In the genomic region with DNA sequence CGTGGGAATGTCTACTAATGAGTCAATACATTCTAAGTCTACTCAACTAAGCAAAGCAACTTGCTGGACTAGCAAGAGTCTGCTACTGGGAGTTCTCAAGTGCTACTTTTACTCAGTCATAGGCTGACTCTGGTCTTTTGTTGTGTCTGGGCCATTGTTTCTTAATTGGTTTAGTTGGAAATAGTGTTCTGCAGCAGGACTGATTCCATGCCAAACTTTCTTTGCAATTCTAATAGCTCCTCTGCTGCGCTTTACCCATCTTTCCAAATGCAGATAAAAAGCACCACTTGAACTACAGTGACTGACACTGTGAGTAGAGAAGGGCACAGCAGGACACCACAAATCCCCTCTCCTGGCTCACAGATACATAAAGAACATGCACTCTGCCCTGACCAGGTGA, we compare ENCODE assay signal across 2 cellular contexts.
TF ChIP-seq lines count a peak whose summit lies in the region.

No MANE protein-coding gene starts in this region.

TF ChIP-seq in GM23338, 12 proteins besides CTCF, POLR2A, EP300 and RAD21 (continued from another document):
- TF ChIP-seq, protein P1, sequence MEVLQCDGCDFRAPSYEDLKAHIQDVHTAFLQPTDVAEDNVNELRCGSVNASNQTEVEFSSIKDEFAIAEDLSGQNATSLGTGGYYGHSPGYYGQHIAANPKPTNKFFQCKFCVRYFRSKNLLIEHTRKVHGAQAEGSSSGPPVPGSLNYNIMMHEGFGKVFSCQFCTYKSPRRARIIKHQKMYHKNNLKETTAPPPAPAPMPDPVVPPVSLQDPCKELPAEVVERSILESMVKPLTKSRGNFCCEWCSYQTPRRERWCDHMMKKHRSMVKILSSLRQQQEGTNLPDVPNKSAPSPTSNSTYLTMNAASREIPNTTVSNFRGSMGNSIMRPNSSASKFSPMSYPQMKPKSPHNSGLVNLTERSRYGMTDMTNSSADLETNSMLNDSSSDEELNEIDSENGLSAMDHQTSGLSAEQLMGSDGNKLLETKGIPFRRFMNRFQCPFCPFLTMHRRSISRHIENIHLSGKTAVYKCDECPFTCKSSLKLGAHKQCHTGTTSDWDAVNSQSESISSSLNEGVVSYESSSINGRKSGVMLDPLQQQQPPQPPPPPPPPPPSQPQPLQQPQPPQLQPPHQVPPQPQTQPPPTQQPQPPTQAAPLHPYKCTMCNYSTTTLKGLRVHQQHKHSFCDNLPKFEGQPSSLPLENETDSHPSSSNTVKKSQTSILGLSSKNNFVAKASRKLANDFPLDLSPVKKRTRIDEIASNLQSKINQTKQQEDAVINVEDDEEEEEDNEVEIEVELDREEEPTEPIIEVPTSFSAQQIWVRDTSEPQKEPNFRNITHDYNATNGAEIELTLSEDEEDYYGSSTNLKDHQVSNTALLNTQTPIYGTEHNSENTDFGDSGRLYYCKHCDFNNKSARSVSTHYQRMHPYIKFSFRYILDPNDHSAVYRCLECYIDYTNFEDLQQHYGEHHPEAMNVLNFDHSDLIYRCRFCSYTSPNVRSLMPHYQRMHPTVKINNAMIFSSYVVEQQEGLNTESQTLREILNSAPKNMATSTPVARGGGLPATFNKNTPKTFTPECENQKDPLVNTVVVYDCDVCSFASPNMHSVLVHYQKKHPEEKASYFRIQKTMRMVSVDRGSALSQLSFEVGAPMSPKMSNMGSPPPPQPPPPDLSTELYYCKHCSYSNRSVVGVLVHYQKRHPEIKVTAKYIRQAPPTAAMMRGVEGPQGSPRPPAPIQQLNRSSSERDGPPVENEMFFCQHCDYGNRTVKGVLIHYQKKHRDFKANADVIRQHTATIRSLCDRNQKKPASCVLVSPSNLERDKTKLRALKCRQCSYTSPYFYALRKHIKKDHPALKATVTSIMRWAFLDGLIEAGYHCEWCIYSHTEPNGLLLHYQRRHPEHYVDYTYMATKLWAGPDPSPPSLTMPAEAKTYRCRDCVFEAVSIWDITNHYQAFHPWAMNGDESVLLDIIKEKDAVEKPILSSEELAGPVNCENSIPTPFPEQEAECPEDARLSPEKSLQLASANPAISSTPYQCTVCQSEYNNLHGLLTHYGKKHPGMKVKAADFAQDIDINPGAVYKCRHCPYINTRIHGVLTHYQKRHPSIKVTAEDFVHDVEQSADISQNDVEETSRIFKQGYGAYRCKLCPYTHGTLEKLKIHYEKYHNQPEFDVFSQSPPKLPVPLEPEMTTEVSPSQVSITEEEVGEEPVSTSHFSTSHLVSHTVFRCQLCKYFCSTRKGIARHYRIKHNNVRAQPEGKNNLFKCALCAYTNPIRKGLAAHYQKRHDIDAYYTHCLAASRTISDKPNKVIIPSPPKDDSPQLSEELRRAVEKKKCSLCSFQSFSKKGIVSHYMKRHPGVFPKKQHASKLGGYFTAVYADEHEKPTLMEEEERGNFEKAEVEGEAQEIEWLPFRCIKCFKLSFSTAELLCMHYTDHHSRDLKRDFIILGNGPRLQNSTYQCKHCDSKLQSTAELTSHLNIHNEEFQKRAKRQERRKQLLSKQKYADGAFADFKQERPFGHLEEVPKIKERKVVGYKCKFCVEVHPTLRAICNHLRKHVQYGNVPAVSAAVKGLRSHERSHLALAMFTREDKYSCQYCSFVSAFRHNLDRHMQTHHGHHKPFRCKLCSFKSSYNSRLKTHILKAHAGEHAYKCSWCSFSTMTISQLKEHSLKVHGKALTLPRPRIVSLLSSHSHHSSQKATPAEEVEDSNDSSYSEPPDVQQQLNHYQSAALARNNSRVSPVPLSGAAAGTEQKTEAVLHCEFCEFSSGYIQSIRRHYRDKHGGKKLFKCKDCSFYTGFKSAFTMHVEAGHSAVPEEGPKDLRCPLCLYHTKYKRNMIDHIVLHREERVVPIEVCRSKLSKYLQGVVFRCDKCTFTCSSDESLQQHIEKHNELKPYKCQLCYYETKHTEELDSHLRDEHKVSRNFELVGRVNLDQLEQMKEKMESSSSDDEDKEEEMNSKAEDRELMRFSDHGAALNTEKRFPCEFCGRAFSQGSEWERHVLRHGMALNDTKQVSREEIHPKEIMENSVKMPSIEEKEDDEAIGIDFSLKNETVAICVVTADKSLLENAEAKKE (CRISPR knock-in tag; IDR thresholded peaks at IDR 0.05) = peak; percentile 82
- no peak for TF ChIP-seq STAT1 (IDR thresholded peaks at IDR 0.05; ENCODE audit: unreplicated experiment)
- TF ChIP-seq, protein P2, sequence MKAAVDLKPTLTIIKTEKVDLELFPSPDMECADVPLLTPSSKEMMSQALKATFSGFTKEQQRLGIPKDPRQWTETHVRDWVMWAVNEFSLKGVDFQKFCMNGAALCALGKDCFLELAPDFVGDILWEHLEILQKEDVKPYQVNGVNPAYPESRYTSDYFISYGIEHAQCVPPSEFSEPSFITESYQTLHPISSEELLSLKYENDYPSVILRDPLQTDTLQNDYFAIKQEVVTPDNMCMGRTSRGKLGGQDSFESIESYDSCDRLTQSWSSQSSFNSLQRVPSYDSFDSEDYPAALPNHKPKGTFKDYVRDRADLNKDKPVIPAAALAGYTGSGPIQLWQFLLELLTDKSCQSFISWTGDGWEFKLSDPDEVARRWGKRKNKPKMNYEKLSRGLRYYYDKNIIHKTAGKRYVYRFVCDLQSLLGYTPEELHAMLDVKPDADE (IDR thresholded peaks at IDR 0.05) = no peak

TF ChIP-seq in WTC11, 78 proteins besides CTCF, POLR2A, EP300 and RAD21 (continued from another document and continues in another):
- TF ChIP-seq, protein P3, sequence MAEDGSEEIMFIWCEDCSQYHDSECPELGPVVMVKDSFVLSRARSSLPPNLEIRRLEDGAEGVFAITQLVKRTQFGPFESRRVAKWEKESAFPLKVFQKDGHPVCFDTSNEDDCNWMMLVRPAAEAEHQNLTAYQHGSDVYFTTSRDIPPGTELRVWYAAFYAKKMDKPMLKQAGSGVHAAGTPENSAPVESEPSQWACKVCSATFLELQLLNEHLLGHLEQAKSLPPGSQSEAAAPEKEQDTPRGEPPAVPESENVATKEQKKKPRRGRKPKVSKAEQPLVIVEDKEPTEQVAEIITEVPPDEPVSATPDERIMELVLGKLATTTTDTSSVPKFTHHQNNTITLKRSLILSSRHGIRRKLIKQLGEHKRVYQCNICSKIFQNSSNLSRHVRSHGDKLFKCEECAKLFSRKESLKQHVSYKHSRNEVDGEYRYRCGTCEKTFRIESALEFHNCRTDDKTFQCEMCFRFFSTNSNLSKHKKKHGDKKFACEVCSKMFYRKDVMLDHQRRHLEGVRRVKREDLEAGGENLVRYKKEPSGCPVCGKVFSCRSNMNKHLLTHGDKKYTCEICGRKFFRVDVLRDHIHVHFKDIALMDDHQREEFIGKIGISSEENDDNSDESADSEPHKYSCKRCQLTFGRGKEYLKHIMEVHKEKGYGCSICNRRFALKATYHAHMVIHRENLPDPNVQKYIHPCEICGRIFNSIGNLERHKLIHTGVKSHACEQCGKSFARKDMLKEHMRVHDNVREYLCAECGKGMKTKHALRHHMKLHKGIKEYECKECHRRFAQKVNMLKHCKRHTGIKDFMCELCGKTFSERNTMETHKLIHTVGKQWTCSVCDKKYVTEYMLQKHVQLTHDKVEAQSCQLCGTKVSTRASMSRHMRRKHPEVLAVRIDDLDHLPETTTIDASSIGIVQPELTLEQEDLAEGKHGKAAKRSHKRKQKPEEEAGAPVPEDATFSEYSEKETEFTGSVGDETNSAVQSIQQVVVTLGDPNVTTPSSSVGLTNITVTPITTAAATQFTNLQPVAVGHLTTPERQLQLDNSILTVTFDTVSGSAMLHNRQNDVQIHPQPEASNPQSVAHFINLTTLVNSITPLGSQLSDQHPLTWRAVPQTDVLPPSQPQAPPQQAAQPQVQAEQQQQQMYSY (CRISPR knock-in tag; IDR thresholded peaks at IDR 0.05) = no peak
- TF ChIP-seq, protein P4, sequence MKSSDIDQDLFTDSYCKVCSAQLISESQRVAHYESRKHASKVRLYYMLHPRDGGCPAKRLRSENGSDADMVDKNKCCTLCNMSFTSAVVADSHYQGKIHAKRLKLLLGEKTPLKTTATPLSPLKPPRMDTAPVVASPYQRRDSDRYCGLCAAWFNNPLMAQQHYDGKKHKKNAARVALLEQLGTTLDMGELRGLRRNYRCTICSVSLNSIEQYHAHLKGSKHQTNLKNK (CRISPR knock-in tag; IDR thresholded peaks at IDR 0.05) = no peak
- TF ChIP-seq, protein P5, sequence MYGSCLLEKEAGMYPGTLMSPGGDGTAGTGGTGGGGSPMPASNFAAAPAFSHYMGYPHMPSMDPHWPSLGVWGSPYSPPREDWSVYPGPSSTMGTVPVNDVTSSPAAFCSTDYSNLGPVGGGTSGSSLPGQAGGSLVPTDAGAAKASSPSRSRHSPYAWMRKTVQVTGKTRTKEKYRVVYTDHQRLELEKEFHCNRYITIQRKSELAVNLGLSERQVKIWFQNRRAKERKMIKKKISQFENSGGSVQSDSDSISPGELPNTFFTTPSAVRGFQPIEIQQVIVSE (CRISPR knock-in tag; IDR thresholded peaks at IDR 0.05; ENCODE audit: borderline replicate concordance) = no peak
- no peak for TF ChIP-seq RORB (CRISPR knock-in tag; IDR thresholded peaks at IDR 0.05)
- TF ChIP-seq SP1 (CRISPR knock-in tag; conservative IDR thresholded peaks at IDR 0.05) = peak; percentile 56; the same call in 1 of the 2 replicates
- TF ChIP-seq SMAD4 (CRISPR knock-in tag; IDR thresholded peaks at IDR 0.05) = no peak
- TF ChIP-seq TEAD4 (CRISPR knock-in tag; IDR thresholded peaks at IDR 0.05) = no peak
- no peak for TF ChIP-seq IRF2 (CRISPR knock-in tag; IDR thresholded peaks at IDR 0.05; ENCODE audit: borderline replicate concordance, low read depth)
- TF ChIP-seq ESRRA (CRISPR knock-in tag; IDR thresholded peaks at IDR 0.05; ENCODE audit: borderline replicate concordance) = no peak
- TF ChIP-seq ZNF671 (CRISPR knock-in tag; IDR thresholded peaks at IDR 0.05) = no peak
- TF ChIP-seq, protein P6, sequence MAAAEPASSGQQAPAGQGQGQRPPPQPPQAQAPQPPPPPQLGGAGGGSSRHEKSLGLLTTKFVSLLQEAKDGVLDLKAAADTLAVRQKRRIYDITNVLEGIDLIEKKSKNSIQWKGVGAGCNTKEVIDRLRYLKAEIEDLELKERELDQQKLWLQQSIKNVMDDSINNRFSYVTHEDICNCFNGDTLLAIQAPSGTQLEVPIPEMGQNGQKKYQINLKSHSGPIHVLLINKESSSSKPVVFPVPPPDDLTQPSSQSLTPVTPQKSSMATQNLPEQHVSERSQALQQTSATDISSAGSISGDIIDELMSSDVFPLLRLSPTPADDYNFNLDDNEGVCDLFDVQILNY (CRISPR knock-in tag; IDR thresholded peaks at IDR 0.05) = no peak
- TF ChIP-seq, protein P7, sequence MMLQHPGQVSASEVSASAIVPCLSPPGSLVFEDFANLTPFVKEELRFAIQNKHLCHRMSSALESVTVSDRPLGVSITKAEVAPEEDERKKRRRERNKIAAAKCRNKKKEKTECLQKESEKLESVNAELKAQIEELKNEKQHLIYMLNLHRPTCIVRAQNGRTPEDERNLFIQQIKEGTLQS (CRISPR knock-in tag; conservative IDR thresholded peaks at IDR 0.05) = no peak
- TF ChIP-seq, protein P8, sequence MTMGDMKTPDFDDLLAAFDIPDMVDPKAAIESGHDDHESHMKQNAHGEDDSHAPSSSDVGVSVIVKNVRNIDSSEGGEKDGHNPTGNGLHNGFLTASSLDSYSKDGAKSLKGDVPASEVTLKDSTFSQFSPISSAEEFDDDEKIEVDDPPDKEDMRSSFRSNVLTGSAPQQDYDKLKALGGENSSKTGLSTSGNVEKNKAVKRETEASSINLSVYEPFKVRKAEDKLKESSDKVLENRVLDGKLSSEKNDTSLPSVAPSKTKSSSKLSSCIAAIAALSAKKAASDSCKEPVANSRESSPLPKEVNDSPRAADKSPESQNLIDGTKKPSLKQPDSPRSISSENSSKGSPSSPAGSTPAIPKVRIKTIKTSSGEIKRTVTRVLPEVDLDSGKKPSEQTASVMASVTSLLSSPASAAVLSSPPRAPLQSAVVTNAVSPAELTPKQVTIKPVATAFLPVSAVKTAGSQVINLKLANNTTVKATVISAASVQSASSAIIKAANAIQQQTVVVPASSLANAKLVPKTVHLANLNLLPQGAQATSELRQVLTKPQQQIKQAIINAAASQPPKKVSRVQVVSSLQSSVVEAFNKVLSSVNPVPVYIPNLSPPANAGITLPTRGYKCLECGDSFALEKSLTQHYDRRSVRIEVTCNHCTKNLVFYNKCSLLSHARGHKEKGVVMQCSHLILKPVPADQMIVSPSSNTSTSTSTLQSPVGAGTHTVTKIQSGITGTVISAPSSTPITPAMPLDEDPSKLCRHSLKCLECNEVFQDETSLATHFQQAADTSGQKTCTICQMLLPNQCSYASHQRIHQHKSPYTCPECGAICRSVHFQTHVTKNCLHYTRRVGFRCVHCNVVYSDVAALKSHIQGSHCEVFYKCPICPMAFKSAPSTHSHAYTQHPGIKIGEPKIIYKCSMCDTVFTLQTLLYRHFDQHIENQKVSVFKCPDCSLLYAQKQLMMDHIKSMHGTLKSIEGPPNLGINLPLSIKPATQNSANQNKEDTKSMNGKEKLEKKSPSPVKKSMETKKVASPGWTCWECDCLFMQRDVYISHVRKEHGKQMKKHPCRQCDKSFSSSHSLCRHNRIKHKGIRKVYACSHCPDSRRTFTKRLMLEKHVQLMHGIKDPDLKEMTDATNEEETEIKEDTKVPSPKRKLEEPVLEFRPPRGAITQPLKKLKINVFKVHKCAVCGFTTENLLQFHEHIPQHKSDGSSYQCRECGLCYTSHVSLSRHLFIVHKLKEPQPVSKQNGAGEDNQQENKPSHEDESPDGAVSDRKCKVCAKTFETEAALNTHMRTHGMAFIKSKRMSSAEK (CRISPR knock-in tag; IDR thresholded peaks at IDR 0.05; ENCODE audit: borderline replicate concordance) = no peak
- no peak for TF ChIP-seq TP53 (CRISPR knock-in tag; IDR thresholded peaks at IDR 0.05)
- no peak for TF ChIP-seq GRHL2 (CRISPR knock-in tag; IDR thresholded peaks at IDR 0.05; ENCODE audit: insufficient replicate concordance, severe bottlenecking)
- TF ChIP-seq SMAD3 (CRISPR knock-in tag; IDR thresholded peaks at IDR 0.05; ENCODE audit: borderline replicate concordance) = no peak
- TF ChIP-seq MXD4 (CRISPR knock-in tag; IDR thresholded peaks at IDR 0.05; ENCODE audit: borderline replicate concordance) = no peak
- no peak for TF ChIP-seq TCF7 (CRISPR knock-in tag; IDR thresholded peaks at IDR 0.05; ENCODE audit: low read depth)
- TF ChIP-seq ZNF317 (CRISPR knock-in tag; IDR thresholded peaks at IDR 0.05; ENCODE audit: borderline replicate concordance, low read depth) = no peak
- 0 out of 2 replicates have a peak, but pooled peaks have one; percentile 20 for TF ChIP-seq ZNF232 (CRISPR knock-in tag; IDR thresholded peaks at IDR 0.05)
- no peak for TF ChIP-seq ELF4 (CRISPR knock-in tag; IDR thresholded peaks at IDR 0.05; ENCODE audit: low read depth)
- no peak for TF ChIP-seq NFE2L1 (CRISPR knock-in tag; IDR thresholded peaks at IDR 0.05)
- TF ChIP-seq, protein P9, sequence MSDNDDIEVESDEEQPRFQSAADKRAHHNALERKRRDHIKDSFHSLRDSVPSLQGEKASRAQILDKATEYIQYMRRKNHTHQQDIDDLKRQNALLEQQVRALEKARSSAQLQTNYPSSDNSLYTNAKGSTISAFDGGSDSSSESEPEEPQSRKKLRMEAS (CRISPR knock-in tag; IDR thresholded peaks at IDR 0.05) = no peak
- TF ChIP-seq, protein P10, sequence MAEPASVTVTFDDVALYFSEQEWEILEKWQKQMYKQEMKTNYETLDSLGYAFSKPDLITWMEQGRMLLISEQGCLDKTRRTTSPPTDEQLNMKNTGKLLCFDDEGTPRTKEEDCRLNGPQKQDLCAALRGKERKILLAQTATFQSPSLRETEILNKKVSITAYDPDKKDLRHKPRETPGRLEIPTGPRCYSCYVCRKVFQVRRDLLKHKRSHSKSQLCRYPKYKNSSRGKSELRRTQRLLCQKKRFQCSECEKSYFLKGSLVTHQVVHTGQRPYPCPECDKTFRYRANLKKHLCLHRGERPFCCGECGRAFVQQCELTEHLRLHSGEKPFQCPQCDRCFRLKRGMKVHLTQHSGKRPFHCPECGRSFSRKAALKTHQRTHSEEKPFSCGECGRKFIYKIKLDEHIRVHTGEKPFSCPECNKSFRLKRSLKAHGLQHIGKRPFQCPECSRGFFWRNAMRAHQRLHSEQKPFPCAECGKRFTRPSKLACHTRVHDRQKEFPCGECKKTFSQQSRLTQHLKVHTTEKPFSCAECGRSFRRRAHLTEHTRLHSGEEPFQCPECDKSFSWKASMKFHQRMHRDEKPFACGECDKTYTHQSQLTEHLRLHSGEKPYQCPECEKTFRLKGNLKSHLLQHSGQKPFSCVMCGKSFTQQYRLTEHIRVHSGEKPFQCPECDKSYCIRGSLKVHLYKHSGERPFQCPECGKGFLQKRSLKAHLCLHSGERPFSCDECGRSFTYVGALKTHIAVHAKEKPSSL (CRISPR knock-in tag; conservative IDR thresholded peaks at IDR 0.05) = 0 out of 2 replicates have a peak, but pooled peaks have one; percentile 51
